ENCODE assay signal across 25 cellular contexts in genomic region chrX:6363193-6363592, GRCh38.
A peak's percentile ranks its signal among the peaks of the same experiment; 100 is the strongest.
DNase-seq lines count a peak whose midpoint lies in the region; TF ChIP-seq lines count a peak whose summit lies in the region.
"Had no signal": no experiment of that assay in that cellular context is flagged by ENCODE, and none has a peak within 500 bp of the region (broad histone marks: within the 10 kb centered on the region; RNA-seq: fewer than 3 reads in every experiment).

No MANE protein-coding gene starts in this region.

- intact Hi-C loops in mammary epithelial cell (cut with micrococcal nuclease): no loop called here

- H3K4me1 Mint-ChIP-seq in nephron progenitor cell (no peaks in the 10 kb centered on the region), endothelial cell (ENCODE audit: unreplicated experiment) (no peaks in the 10 kb centered on the region)
- H3K4me1 Mint-ChIP-seq: naive thymus-derived CD8-positive, alpha-beta T cell had no signal

- BruUV-seq in mammary epithelial cell (replicated peaks; lab: Mats Ljungman, UMichigan): no TSS peak

- no peaks in the 10 kb centered on the region for H3K36me3 ChIP-seq in Loucy (ENCODE audit: insufficient read depth, low read length)
- no peaks in the 10 kb centered on the region for H3K36me3 ChIP-seq in mammary epithelial cell (ENCODE audit: insufficient read depth, low read length)

- H3K9ac ChIP-seq in Loucy (ENCODE audit: low read depth, low read length, poor library complexity, severe bottlenecking) (no peak overlapping the region), mammary epithelial cell (ENCODE audit: insufficient read depth, low read length) (no peak overlapping the region)

- H3K4me2 ChIP-seq in Loucy (ENCODE audit: low read depth, low read length, poor library complexity, severe bottlenecking) (no peak overlapping the region), mammary epithelial cell (ENCODE audit: insufficient read depth, low read depth, low read length) (no peak overlapping the region)
- H3K4me2 ChIP-seq: PC-9, smooth muscle cell had no signal

- no peaks in the 10 kb centered on the region for H3K9me3 ChIP-seq in Loucy (ENCODE audit: insufficient read depth, low read depth, low read length)
- peaks cover 4% of the 10 kb centered on the region for H3K9me3 ChIP-seq in mammary epithelial cell (replicated peaks; ENCODE audit: insufficient read depth, low read length)
- H3K9me3 ChIP-seq: psoas muscle had no signal

- H3K9me2 ChIP-seq in Loucy (replicated peaks; ENCODE audit: low read depth, low read length): no peaks in the 10 kb centered on the region

- H3F3A ChIP-seq in Loucy (ENCODE audit: low read depth): no peaks in the 10 kb centered on the region

- H3K36me3 Mint-ChIP-seq in nephron progenitor cell (ENCODE audit: low read depth) (no peaks in the 10 kb centered on the region), endothelial cell (ENCODE audit: low read depth, unreplicated experiment) (no peaks in the 10 kb centered on the region)
- H3K36me3 Mint-ChIP-seq: activated naive CD8-positive, alpha-beta T cell; naive thymus-derived CD8-positive, alpha-beta T cell had no signal

- H3K27me3 Mint-ChIP-seq in nephron progenitor cell (ENCODE audit: low read depth, poor library complexity) (peaks cover 4% of the 10 kb centered on the region), endothelial cell (ENCODE audit: unreplicated experiment) (no peaks in the 10 kb centered on the region)
- H3K27me3 Mint-ChIP-seq: activated naive CD8-positive, alpha-beta T cell had no signal

- H3K4me3 ChIP-seq in Loucy (ENCODE audit: low read length, poor library complexity, severe bottlenecking): no peak overlapping the region
- no peak overlapping the region for H3K4me3 ChIP-seq in mammary epithelial cell (replicated peaks in 1 of 3; ENCODE audit: insufficient read depth in 1 of 3, low read depth in 2 of 3, low read length in 3 of 3)
- H3K4me3 ChIP-seq: PC-9, psoas muscle, SK-N-MC, smooth muscle cell had no signal

- H4K20me1 ChIP-seq in Loucy (ENCODE audit: insufficient read depth, low read length, poor library complexity, severe bottlenecking): no peaks in the 10 kb centered on the region
- no peaks in the 10 kb centered on the region for H4K20me1 ChIP-seq in mammary epithelial cell (ENCODE audit: insufficient read depth, low read length)

- in situ Hi-C loops in mammary epithelial cell (cut with MboI; ENCODE audit: low sequenced_read_pairs in 2 of 2): no loop called here

- DNase-seq in DMS 273 (lab: John Stamatoyannopoulos, UW; ENCODE audit: unreplicated experiment) (peak; percentile 17), DMS 273 treated with DMSO at 0.1 percent for 48 hours (lab: John Stamatoyannopoulos, UW) (no peak), mammary epithelial cell (peak; percentile 1), nephron progenitor cell (no peak), endothelial cell (ENCODE audit: low spot score) (no peak), SKM-1 (lab: John Stamatoyannopoulos, UW; ENCODE audit: unreplicated experiment) (no peak), DMS79 treated with DMSO at 0.1 percent for 48 hours (lab: John Stamatoyannopoulos, UW) (no peak)
- DNase-seq: activated CD4-positive, CD25-positive, alpha-beta regulatory T cell treated with anti-CD3 and anti-CD28 coated beads, Interleukin-2, amount 50 U/mL, for 72 hours; cortex of kidney; DMS153; HFFc6; hippocampal formation; kidney; mesenchymal stem cell; naive thymus-derived CD8-positive, alpha-beta T cell; NCI-H2107; NCI-H524 treated with DMSO at 0.1 percent for 48 hours; PC-9; psoas muscle; stimulated activated CD4-positive, alpha-beta T cell treated with anti-CD3 and anti-CD28 coated beads, Interleukin-4, amount 100 ng/mL, for 4 hours had no signal

- dilution Hi-C loops in mammary epithelial cell (cut with HindIII; ENCODE audit: low sequenced_read_pairs): no loop called here

- H3K27me3 ChIP-seq in Loucy (ENCODE audit: insufficient read depth, low read length, poor library complexity, severe bottlenecking): no peaks in the 10 kb centered on the region
- H3K27me3 ChIP-seq in mammary epithelial cell (ENCODE audit: insufficient read depth, low read length): no peaks in the 10 kb centered on the region

- CTCF ChIA-PET in mammary epithelial cell (lab: Charles Lee; ENCODE audit: low non-redundant PET): no interaction called here

- H3K4me3 Mint-ChIP-seq in nephron progenitor cell: no peak overlapping the region
- no peak overlapping the region for H3K4me3 Mint-ChIP-seq in endothelial cell (ENCODE audit: unreplicated experiment)
- H3K4me3 Mint-ChIP-seq: activated naive CD8-positive, alpha-beta T cell; HFFc6; naive thymus-derived CD8-positive, alpha-beta T cell had no signal

- TF ChIP-seq CTCF in Loucy (conservative IDR thresholded peaks at IDR 0.05; ENCODE audit: low read length): peak; percentile 39
- peak in 1 of 2 donors; percentile 2 for TF ChIP-seq CTCF in mammary epithelial cell (conservative IDR thresholded peaks at IDR 0.05 in 1 of 2, IDR thresholded peaks at IDR 0.05 in 1 of 2; ENCODE audit: extremely low read depth in 1 of 2, insufficient read depth in 1 of 2, low read depth in 1 of 2, low read length in 2 of 2)
- peak; percentile 25 for TF ChIP-seq CTCF in nephron progenitor cell (IDR thresholded peaks at IDR 0.05)
- no peak for TF ChIP-seq CTCF in endothelial cell (IDR thresholded peaks at IDR 0.05; ENCODE audit: unreplicated experiment)

- H3K9me3 Mint-ChIP-seq in nephron progenitor cell (no peaks in the 10 kb centered on the region), endothelial cell (ENCODE audit: unreplicated experiment) (no peaks in the 10 kb centered on the region)

- no peaks in the 10 kb centered on the region for H3K4me1 ChIP-seq in Loucy (ENCODE audit: insufficient read depth, low read length, poor library complexity, severe bottlenecking)
- H3K4me1 ChIP-seq in mammary epithelial cell (ENCODE audit: insufficient read depth, low read length): no peaks in the 10 kb centered on the region
- H3K4me1 ChIP-seq: psoas muscle had no signal

- WGBS in mammary epithelial cell (ENCODE audit: low coverage, missing lambda C conversion rate): 51% methylated on average over 4 of the region's 4 CpGs

- H3K27ac Mint-ChIP-seq in nephron progenitor cell: no peak overlapping the region
- no peak overlapping the region for H3K27ac Mint-ChIP-seq in endothelial cell (ENCODE audit: unreplicated experiment)
- H3K27ac Mint-ChIP-seq: activated naive CD8-positive, alpha-beta T cell; HFFc6; naive thymus-derived CD8-positive, alpha-beta T cell had no signal

- no peak overlapping the region for H3K27ac ChIP-seq in mammary epithelial cell (ENCODE audit: insufficient read depth, low read depth, low read length)
- H3K27ac ChIP-seq: 22Rv1, PC-9, psoas muscle, SK-N-MC had no signal

- H3K79me2 ChIP-seq in Loucy (ENCODE audit: insufficient read depth, low read length): no peaks in the 10 kb centered on the region
- no peaks in the 10 kb centered on the region for H3K79me2 ChIP-seq in mammary epithelial cell (ENCODE audit: insufficient read depth, low read length)

- no peak overlapping the region for H2AFZ ChIP-seq in Loucy (ENCODE audit: low read length)
- H2AFZ ChIP-seq in mammary epithelial cell (ENCODE audit: low read depth, low read length): no peak overlapping the region
- H2AFZ ChIP-seq: PC-9 had no signal

Comparison
In these comparisons a context has a peak if more than half of its experiments do, and no peak if none do; other contexts are left out.
1. DNase-seq: peak in DMS 273 (single experiment) and mammary epithelial cell (single experiment); none in DMS 273 treated with DMSO at 0.1 percent for 48 hours (single experiment), nephron progenitor cell (single experiment), endothelial cell (single experiment), SKM-1 (single experiment) and DMS79 treated with DMSO at 0.1 percent for 48 hours (single experiment).